In genomic region chr7:101869026-101869900, GRCh38 we compare ENCODE assay signal across 13 cellular contexts. TPM values are rescaled to one million over a fixed set of nuclear protein-coding genes. Genes with fewer than 3 reads are reported as not detected.
A peak's percentile ranks its signal among the peaks of the same experiment; 100 is the strongest.
DNase-seq lines count a peak whose midpoint lies in the region; ATAC-seq, FAIRE-seq and TF ChIP-seq lines count a peak whose summit lies in the region.
"Had no signal": no experiment of that assay in that cellular context is flagged by ENCODE, and none has a peak within 500 bp of the region (broad histone marks: within the 10 kb centered on the region; RNA-seq: fewer than 3 reads in every experiment).

No MANE protein-coding gene starts in this region.

- no peaks in the 10 kb centered on the region for H3K27me3 Mint-ChIP-seq in mesothelial cell of epicardium (ENCODE audit: low read depth)

- H4K8ac ChIP-seq in IMR-90 (ENCODE audit: low read depth in 2 of 2, low read length in 2 of 2) = peak overlapping the region in 1 of 2 experiments; percentile 74; a peak in 1 of 4 replicates
- peak overlapping the region; percentile 73 for H4K8ac ChIP-seq in H1 (ENCODE audit: extremely low read depth, insufficient read depth, low read length)

- H3K18ac ChIP-seq in IMR-90 (ENCODE audit: low read depth, low read length) (no peak overlapping the region; the same call in 1 of the 2 replicates), H1 (ENCODE audit: extremely low read depth, low read length) (peak overlapping the region; percentile 34)

- H3K36me3 ChIP-seq in IMR-90 (ENCODE audit: control insufficient read depth, insufficient read depth, low read length) = no peaks in the 10 kb centered on the region
- no peaks in the 10 kb centered on the region; a peak in 1 of 8 replicates for H3K36me3 ChIP-seq in H1 (ENCODE audit: control insufficient read depth in 2 of 4, insufficient read depth in 4 of 4, low read length in 3 of 4)
- H3K36me3 ChIP-seq: brain microvascular endothelial cell, pancreas had no signal

- H3K4me1 ChIP-seq in A549 (peaks cover 52% of the 10 kb centered on the region), IMR-90 (ENCODE audit: control insufficient read depth, insufficient read depth, low read length) (peaks cover 28% of the 10 kb centered on the region), H1 (replicated peaks in 1 of 4; ENCODE audit: control insufficient read depth in 3 of 4, insufficient read depth in 4 of 4, low read length in 3 of 4) (peaks cover 3 to 32% (median 25%) of the 10 kb centered on the region in 4 experiments)

- 84% methylated on average over 34 of the region's 38 CpGs for WGBS in A549 (ENCODE audit: missing lambda C conversion rate)
- WGBS in IMR-90 (ENCODE audit: extremely low coverage in 2 of 2, insufficient read length in 1 of 2), 2 experiments = 81% methylated on average over 32 of the region's 38 CpGs; no CpG with 5 or more reads in 1 of the 2 experiments
- 67% methylated on average over 22 of the region's 38 CpGs; no CpG with 5 or more reads in 1 of the 2 experiments for WGBS in H1 (ENCODE audit: extremely low coverage in 1 of 2, insufficient coverage in 1 of 2, insufficient read length in 1 of 2, insufficient replicate concordance in 2 of 2, low coverage in 1 of 2, low lambda C conversion rate in 2 of 2, missing lambda C conversion rate in 1 of 2), 2 experiments

- TF ChIP-seq POLR2A in A549 (IDR thresholded peaks at IDR 0.05; ENCODE audit: low read length) (no peak), IMR-90 (IDR thresholded peaks at IDR 0.05; ENCODE audit: low read depth, low read length) (no peak), H1 (IDR thresholded peaks at IDR 0.05; ENCODE audit: control extremely low read depth in 1 of 2, low read depth in 2 of 2, low read length in 2 of 2) (no peak)

- no TSS peak for BruUV-seq in IMR-90 (replicated peaks; lab: Mats Ljungman, UMichigan)

- dilution Hi-C loops in IMR-90 (cut with HindIII; ENCODE audit: low sequenced_read_pairs, unreplicated experiment) = no loop called here

- peak overlapping the region; percentile 2 for H2BK5ac ChIP-seq in IMR-90 (ENCODE audit: low read depth, low read length, poor library complexity, severe bottlenecking)
- H2BK5ac ChIP-seq in H1 (ENCODE audit: low read depth, low read length) = peak overlapping the region; percentile 92

- H4K91ac ChIP-seq in IMR-90 (ENCODE audit: insufficient read depth, low read depth, low read length) = 0 out of 2 replicates have a peak overlapping the region, but pooled peaks have one; percentile 18
- peak overlapping the region; percentile 66 for H4K91ac ChIP-seq in H1 (replicated peaks; ENCODE audit: insufficient read length, low read length)

- H3K27ac Mint-ChIP-seq in mesothelial cell of epicardium = peak overlapping the region; percentile 97

- H3K9ac ChIP-seq in IMR-90 (ENCODE audit: low read depth, low read length) (no peak overlapping the region), H1 (replicated peaks in 1 of 4; ENCODE audit: extremely low read depth in 1 of 4, low read depth in 3 of 4, low read length in 3 of 4) (peak overlapping the region in 2 of 4 experiments; percentile 16 to 34; a peak in 2 of 7 replicates)

- H2AK5ac ChIP-seq in IMR-90 (ENCODE audit: low read depth, low read length) (peak overlapping the region; percentile 64), H1 (ENCODE audit: low read depth, low read length) (peak overlapping the region; percentile 18)

- H3K56ac ChIP-seq in IMR-90 (ENCODE audit: extremely low read depth, insufficient read depth, low read length) = no peak overlapping the region
- no peak overlapping the region for H3K56ac ChIP-seq in H1 (replicated peaks; ENCODE audit: insufficient read length, low read depth, low read length)

- H2BK15ac ChIP-seq in IMR-90 (ENCODE audit: low read depth, low read length) = no peak overlapping the region
- peak overlapping the region; percentile 34; the same call in 1 of the 2 replicates for H2BK15ac ChIP-seq in H1 (ENCODE audit: low read length)

- ATAC-seq in A549 = peak; percentile 12 to 24; a peak in 3 of 6 replicates
- ATAC-seq in IMR-90 (ENCODE audit: low read depth) = no peak
- ATAC-seq in GM18498 (IDR thresholded peaks at IDR 0.05; ENCODE audit: unreplicated experiment) = no peak
- no peak for ATAC-seq in GM19023 (IDR thresholded peaks at IDR 0.05; ENCODE audit: unreplicated experiment)

- H3K4me1 Mint-ChIP-seq in mesothelial cell of epicardium = peaks cover 54% of the 10 kb centered on the region

- in situ Hi-C loops in IMR-90 (cut with MboI; ENCODE audit: low sequenced_read_pairs) = no loop called here

- H3K9me3 Mint-ChIP-seq in mesothelial cell of epicardium = no peaks in the 10 kb centered on the region

- H2BK120ac ChIP-seq in IMR-90 (ENCODE audit: low read depth, low read length) (no peak overlapping the region; the same call in 1 of the 2 replicates), H1 (replicated peaks; ENCODE audit: low read depth, low read length) (no peak overlapping the region)

- H3K4me2 ChIP-seq in A549 = peak overlapping the region; percentile 63
- no peak overlapping the region for H3K4me2 ChIP-seq in IMR-90 (ENCODE audit: low read depth, low read length)
- H3K4me2 ChIP-seq in H1 (ENCODE audit: insufficient read depth in 1 of 2, low read depth in 2 of 2, low read length in 2 of 2) = peak overlapping the region; percentile 27 to 69; a peak in 3 of 4 replicates

- H3K4me3 Mint-ChIP-seq in mesothelial cell of epicardium = peak overlapping the region; percentile 23

- H3K9me1 ChIP-seq in IMR-90 (ENCODE audit: insufficient read depth, low read length) = peaks cover 28% of the 10 kb centered on the region

- POLR2A ChIA-PET in A549 (lab: Yijun Ruan, JAX) = interaction anchor here (0.6 to 2.6 kb wide), 2 partner anchors 13 to 249 kb away, joined by 3 to 20 read pairs; no protein-coding TSS in a partner anchor
- POLR2A ChIA-PET in IMR-90 (lab: Charles Lee; ENCODE audit: unreplicated experiment) = no interaction called here
- POLR2A ChIA-PET in H1 (lab: Charles Lee; ENCODE audit: partially characterized antibody) = interaction anchor here (0.5 to 1.7 kb wide), 8 partner anchors 8 to 126 kb away, joined by 3 to 7 read pairs (median 3); no protein-coding TSS in a partner anchor

- H3K27me3 ChIP-seq in IMR-90 (ENCODE audit: control insufficient read depth, insufficient read depth, low read length) (no peaks in the 10 kb centered on the region), H1 (replicated peaks in 1 of 4; ENCODE audit: control insufficient read depth in 3 of 4, extremely low read depth in 1 of 4, insufficient read depth in 3 of 4, low read length in 3 of 4) (no peaks in the 10 kb centered on the region)
- H3K27me3 ChIP-seq: brain microvascular endothelial cell, pancreas had no signal

- H3K14ac ChIP-seq in IMR-90 (replicated peaks; ENCODE audit: low read depth, low read length) (peak overlapping the region; percentile 43; the same call in 1 of the 2 replicates), H1 (ENCODE audit: insufficient read length) (no peak overlapping the region)

- DNase-seq in A549 (ENCODE audit: low read depth in 1 of 2, low spot score in 1 of 2) (no peak), IMR-90 (no peak), H1 (ENCODE audit: low read depth in 1 of 2, low spot score in 2 of 2) (peak in 1 of 2 experiments; percentile 81), mesothelial cell of epicardium (ENCODE audit: low spot score in 2 of 2, unreplicated experiment in 2 of 2) (no peak), NCI-H1417 (lab: John Stamatoyannopoulos, UW) (no peak), NCI-H2081 treated with DMSO at 0.1 percent for 48 hours (lab: John Stamatoyannopoulos, UW) (no peak)
- DNase-seq: activated naive CD4-positive, alpha-beta T cell; brain microvascular endothelial cell; DMS153; NCI-H2171; pancreas had no signal

- intact Hi-C loops in IMR-90 (cut with micrococcal nuclease) = no loop called here

- no peak for TF ChIP-seq CTCF in A549 (IDR thresholded peaks at IDR 0.05)
- TF ChIP-seq CTCF in IMR-90 (conservative IDR thresholded peaks at IDR 0.05; ENCODE audit: low read depth, low read length) = no peak
- TF ChIP-seq CTCF in H1 (IDR thresholded peaks at IDR 0.05; ENCODE audit: control extremely low read depth in 1 of 3, insufficient read depth in 1 of 3, low read depth in 1 of 3, low read length in 3 of 3) = no peak
- TF ChIP-seq CTCF in mesothelial cell of epicardium (IDR thresholded peaks at IDR 0.05; ENCODE audit: unreplicated experiment) = no peak

- H3K4me3 ChIP-seq in A549 = no peak overlapping the region
- H3K4me3 ChIP-seq in IMR-90 (ENCODE audit: insufficient read depth, low read depth, low read length) = no peak overlapping the region
- H3K4me3 ChIP-seq in H1 (ENCODE audit: extremely low read depth in 1 of 4, insufficient read depth in 2 of 4, low read depth in 3 of 4, low read length in 4 of 4) = peak overlapping the region in 2 of 4 experiments; percentile 11 to 30; a peak in 1 of 8 replicates
- H3K4me3 ChIP-seq: pancreas had no signal

- TF ChIP-seq RAD21 in A549 (conservative IDR thresholded peaks at IDR 0.05 in 1 of 2, IDR thresholded peaks at IDR 0.05 in 1 of 2) (no peak), IMR-90 (IDR thresholded peaks at IDR 0.05; ENCODE audit: low read length) (no peak), H1 (IDR thresholded peaks at IDR 0.05 in 1 of 2, conservative IDR thresholded peaks at IDR 0.05 in 1 of 2; ENCODE audit: low read depth in 2 of 2, low read length in 2 of 2) (no peak)

- no peak overlapping the region for H4K5ac ChIP-seq in IMR-90 (ENCODE audit: low read depth, low read length)
- peak overlapping the region; percentile 62 for H4K5ac ChIP-seq in H1 (ENCODE audit: insufficient read length, low read depth, low read length)

- H3K23ac ChIP-seq in IMR-90 (ENCODE audit: low read depth, low read length) (no peak overlapping the region; the same call in 1 of the 2 replicates), H1 (ENCODE audit: insufficient read length) (no peak overlapping the region)

- H3K79me1 ChIP-seq in IMR-90 (ENCODE audit: low read depth in 1 of 2, low read length in 2 of 2) (peaks cover 35 to 84% of the 10 kb centered on the region in 2 experiments), H1 (ENCODE audit: low read depth, low read length) (peaks cover 24% of the 10 kb centered on the region)

- FAIRE-seq in A549 (lab: Jason Lieb, UNC) (no peak), H1 (lab: Jason Lieb, UNC) (no peak)
- FAIRE-seq: pancreas had no signal

- H2BK20ac ChIP-seq in IMR-90 (ENCODE audit: low read depth, low read length) (no peak overlapping the region), H1 (ENCODE audit: low read length) (peak overlapping the region; percentile 28; the same call in 1 of the 2 replicates)

- no peak for TF ChIP-seq EP300 in A549 (IDR thresholded peaks at IDR 0.05)
- TF ChIP-seq EP300 in H1 (IDR thresholded peaks at IDR 0.05; ENCODE audit: borderline replicate concordance in 1 of 2, low read depth in 2 of 2, low read length in 2 of 2) = peak in 1 of 2 experiments; percentile 3; a peak in 1 of 3 replicates

- CTCF ChIA-PET in A549 (lab: Yijun Ruan, JAX) (interaction anchor here (1.0 to 7.2 kb wide), 4 partner anchors 12 to 268 kb away, joined by 3 to 40 read pairs (median 5); no protein-coding TSS in a partner anchor), IMR-90 (lab: Yijun Ruan, JAX) (no interaction called here), H1 (lab: Charles Lee; ENCODE audit: partially characterized antibody) (interaction anchor here (0.8 to 2.3 kb wide), 14 partner anchors 9 to 180 kb away, joined by 3 to 12 read pairs (median 4); no protein-coding TSS in a partner anchor)

- 0 out of 2 replicates have a peak, but pooled peaks cover 6% of the 10 kb centered on the region for H3K23me2 ChIP-seq in H1 (ENCODE audit: low read depth, low read length)

- H4K20me1 ChIP-seq in IMR-90 (ENCODE audit: insufficient read depth, low read length) = peaks cover 62% of the 10 kb centered on the region
- peaks cover 19 to 28% of the 10 kb centered on the region in 2 experiments for H4K20me1 ChIP-seq in H1 (replicated peaks in 1 of 2; ENCODE audit: control insufficient read depth in 1 of 2, insufficient read depth in 2 of 2, low read length in 2 of 2)

- H2BK12ac ChIP-seq in H1 (ENCODE audit: low read depth, low read length) = peak overlapping the region; percentile 77

- H3K27ac ChIP-seq in A549 (peak overlapping the region; percentile 58 to 69; a peak in 4 of 6 replicates), IMR-90 (ENCODE audit: insufficient read depth, low read length) (no peak overlapping the region), H1 (ENCODE audit: low read depth, low read length) (peak overlapping the region; percentile 66)
- H3K27ac ChIP-seq: brain microvascular endothelial cell had no signal

- H3K79me2 ChIP-seq in H1 (ENCODE audit: control insufficient read depth in 1 of 2, insufficient read depth in 2 of 2, low read length in 2 of 2) = peaks cover 11 to 100% of the 10 kb centered on the region in 2 experiments

- peaks cover 4% of the 10 kb centered on the region for H3K36me3 Mint-ChIP-seq in mesothelial cell of epicardium

- peak overlapping the region; percentile 68 for H2AK9ac ChIP-seq in IMR-90 (replicated peaks; ENCODE audit: low read depth, low read length, poor library complexity)

- H3K4ac ChIP-seq in IMR-90 (ENCODE audit: low read depth, low read length) (peak overlapping the region; percentile 21; the same call in 1 of the 2 replicates), H1 (replicated peaks; ENCODE audit: insufficient read length, low read depth, low read length) (peak overlapping the region; percentile 66)

- H2AFZ ChIP-seq in IMR-90 (replicated peaks; ENCODE audit: low read length, poor library complexity) = peak overlapping the region; percentile 51
- H2AFZ ChIP-seq in H1 (ENCODE audit: low read length) = no peak overlapping the region

- H3K9me3 ChIP-seq in A549 (no peaks in the 10 kb centered on the region), IMR-90 (ENCODE audit: control insufficient read depth, insufficient read depth, low read length) (no peaks in the 10 kb centered on the region), H1 (ENCODE audit: insufficient read depth in 2 of 2, low read depth in 1 of 2, low read length in 1 of 2) (no peaks in the 10 kb centered on the region)
- H3K9me3 ChIP-seq: pancreas had no signal

RNA-seq across cellular contexts. Expression of gene CUX1, which starts 51.8 kb away (rescaled TPM):
- polyA plus RNA-seq in A549 (2011; rRNA removed) (32.7 and 34.9 TPM in 2 replicates), A549 (2017; fragmentation: RNase III; extraction: RNeasy Plus Mini Kit Qiagen cat#74134 plus additional on column Dnase treatment) (32.5 to 35.3 TPM (median 33.4 TPM) in 3 replicates), IMR-90 (2012; rRNA removed) (45.2 and 46.4 TPM in 2 replicates), H1 (2011; rRNA removed) (21.6 and 33.1 TPM in 2 replicates)
- polyA plus RNA-seq in A549 (2012; cell fraction: cytosol; rRNA removed) = 37.6 and 46.3 TPM in 2 replicates
- polyA plus RNA-seq in A549 (2012; cell fraction: nucleus; rRNA removed) = 33.9 and 40.4 TPM in 2 replicates
- 40.4 and 47.0 TPM in 2 replicates for polyA minus RNA-seq in A549 (2011; rRNA and poly(A)+ RNA removed)
- total RNA-seq in IMR-90 (2012; rRNA removed) (19.7 TPM in 2 replicates), mesothelial cell of epicardium (152 to 158 TPM (median 152 TPM) in 3 replicates)
- polyA plus RNA-seq in IMR-90 (2012; cell fraction: cytosol; rRNA removed) = 45.4 and 65.3 TPM in 2 replicates
- 19.7 and 27.9 TPM in 2 replicates for polyA plus RNA-seq in IMR-90 (2012; cell fraction: nucleus; rRNA removed; ENCODE audit: low replicate concordance)
- total RNA-seq in H1 (2021; fragmentation: NEBNext Ultra II Directional; extraction: Animal tissue kit (Norgen Biotek cat#: 25700)) = 53.8 and 65.9 TPM in 2 replicates
- polyA plus RNA-seq in H1 (2011; cell fraction: cytosol; rRNA removed) = 17.0 TPM
- 36.0 TPM for polyA plus RNA-seq in H1 (2011; cell fraction: nucleus; rRNA removed)
- polyA plus RNA-seq in H1 (2012, experiment 1 of 2) = 21.0 to 31.0 TPM (median 29.1 TPM) in 4 replicates
- polyA plus RNA-seq in H1 (2012, experiment 2 of 2) = 18.8 TPM
- 32.6 TPM for polyA plus RNA-seq in H1 (2013, experiment 1 of 2)
- polyA plus RNA-seq in H1 (2013, experiment 2 of 2) = 35.1 TPM
- 34.6 and 44.1 TPM in 2 replicates for polyA minus RNA-seq in H1 (2011; rRNA and poly(A)+ RNA removed)
- 30.0 TPM for polyA minus RNA-seq in H1 (2011; cell fraction: cytosol; rRNA and poly(A)+ RNA removed)
- polyA minus RNA-seq in H1 (2011; cell fraction: nucleus; rRNA and poly(A)+ RNA removed) = 71.2 TPM

Comparison
In these comparisons a context has a peak if more than half of its experiments do, and no peak if none do; other contexts are left out.
1. ATAC-seq: peak in A549 (2 of 2); none in IMR-90 (single experiment), GM18498 (single experiment) and GM19023 (single experiment).
2. Of the 18 proteins assayed by ChIP-seq in both H1 and A549: peak only in H1: E2F6 and MAX; only in A549: none; in both: none; in neither: 14; mixed calls (peak in some experiments, not most) for 2.